28 cellular contexts compared by ENCODE assay signal in genomic region chr1:244095523-244095911, GRCh38.
"Had no signal": no experiment of that assay in that cellular context is flagged by ENCODE, and none has a peak within 500 bp of the region (broad histone marks: within the 10 kb centered on the region; RNA-seq: fewer than 3 reads in every experiment).

No MANE protein-coding gene starts in this region.

- ATAC-seq: naive thymus-derived CD4-positive, alpha-beta T cell; natural killer cell; right cardiac atrium; sciatic nerve; stimulated activated memory B cell treated with anti-CD40 and anti-IgM and Interleukin-4, amounts not matched to agents 10 μg/mL and 1 μg/mL and 100 μg/mL, for 72 hours; stimulated activated naive CD8-positive, alpha-beta T cell treated with anti-CD3 and anti-CD28 coated beads, Interleukin-15, amount 100 ng/mL, for 72 hours; stimulated activated naive CD8-positive, alpha-beta T cell treated with anti-CD3 and anti-CD28 coated beads, Interleukin-15, Interleukin-2, amounts not matched to agents 100 U/mL and 50 U/mL, for 24 hours; upper lobe of right lung had no signal

- H3K4me2 ChIP-seq: neural progenitor cell, smooth muscle cell had no signal

- H3K27me3 ChIP-seq: neural progenitor cell, pancreas, testis, uterus had no signal

- H3K27ac Mint-ChIP-seq: naive thymus-derived CD4-positive, alpha-beta T cell; natural killer cell; stimulated activated memory B cell treated with anti-CD40 and anti-IgM and Interleukin-4, amounts not matched to agents 10 μg/mL and 1 μg/mL and 100 μg/mL, for 72 hours; stimulated activated naive CD8-positive, alpha-beta T cell treated with anti-CD3 and anti-CD28 coated beads, Interleukin-15, amount 100 ng/mL, for 72 hours; type B pancreatic cell had no signal

- FAIRE-seq: pancreas had no signal

- DNase-seq: naive thymus-derived CD4-positive, alpha-beta T cell; natural killer cell; occipital lobe; right cardiac atrium; spleen; stimulated activated CD4-positive, alpha-beta T cell treated with anti-CD3 and anti-CD28 coated beads, Interleukin-12 subunit alpha, Interleukin-12 subunit beta, amount 100 ng/mL, for 4 hours; stimulated activated CD4-positive, alpha-beta T cell treated with anti-CD3 and anti-CD28 coated beads, Interleukin-1b, Interleukin-23, amount 100 ng/mL, for 48 hours; stimulated activated CD4-positive, alpha-beta T cell treated with anti-CD3 and anti-CD28 coated beads, Interleukin-4, amount 100 ng/mL, for 1 hour; stimulated activated CD4-positive, alpha-beta T cell treated with anti-CD3 and anti-CD28 coated beads, Interleukin-4, amount 100 ng/mL, for 4 hours; stimulated activated CD8-positive, alpha-beta memory T cell treated with anti-CD3 and anti-CD28 coated beads, Interleukin-4, amount 100 ng/mL, for 48 hours; stimulated activated naive CD4-positive, alpha-beta T cell; stimulated activated naive CD8-positive, alpha-beta T cell treated with anti-CD3 and anti-CD28 coated beads, Interleukin-15, amount 100 ng/mL, for 72 hours; stimulated activated naive CD8-positive, alpha-beta T cell treated with anti-CD3 and anti-CD28 coated beads, Interleukin-15, Interleukin-2, amounts not matched to agents 100 U/mL and 50 U/mL, for 24 hours; testis; tibial artery; transverse colon; upper lobe of right lung; uterus had no signal

- H3K36me3 ChIP-seq: neural progenitor cell, pancreas, prostate gland, spleen, suprapubic skin, tibial artery, transverse colon, upper lobe of right lung, uterus had no signal

- H2AFZ ChIP-seq: neural progenitor cell had no signal

- H3K4me3 ChIP-seq: neural progenitor cell, pancreas, prostate gland, skin epidermis, smooth muscle cell, spleen, suprapubic skin, testis, tibial artery, transverse colon, upper lobe of right lung, uterus had no signal

- H3K9me3 Mint-ChIP-seq: natural killer cell; nephron; stimulated activated naive CD8-positive, alpha-beta T cell treated with anti-CD3 and anti-CD28 coated beads, Interleukin-15, amount 100 ng/mL, for 72 hours; type B pancreatic cell had no signal

- H3K9me3 ChIP-seq: pancreas, prostate gland, spleen, suprapubic skin, testis, transverse colon, upper lobe of right lung, uterus had no signal

- H3K36me3 Mint-ChIP-seq: naive thymus-derived CD4-positive, alpha-beta T cell; natural killer cell; stimulated activated memory B cell treated with anti-CD40 and anti-IgM and Interleukin-4, amounts not matched to agents 10 μg/mL and 1 μg/mL and 100 μg/mL, for 72 hours; type B pancreatic cell had no signal

- H3K27ac ChIP-seq: neural progenitor cell, pancreas, prostate gland, skin epidermis, spleen, suprapubic skin, testis, tibial artery, transverse colon, upper lobe of right lung, uterus had no signal

- H3K4me3 Mint-ChIP-seq: naive thymus-derived CD4-positive, alpha-beta T cell; natural killer cell; nephron; neural progenitor cell; stimulated activated memory B cell treated with anti-CD40 and anti-IgM and Interleukin-4, amounts not matched to agents 10 μg/mL and 1 μg/mL and 100 μg/mL, for 72 hours; stimulated activated naive CD8-positive, alpha-beta T cell treated with anti-CD3 and anti-CD28 coated beads, Interleukin-15, amount 100 ng/mL, for 72 hours; type B pancreatic cell had no signal

- H3K4me1 ChIP-seq: prostate gland, suprapubic skin, testis, uterus had no signal
